Comparison of ENCODE assay signal across 12 cellular contexts in genomic region chr1:30912913-30913652, GRCh38. TPM values are rescaled to one million over a fixed set of nuclear protein-coding genes. Genes with fewer than 3 reads are reported as not detected.
DNase-seq lines count a peak whose midpoint lies in the region; ATAC-seq and TF ChIP-seq lines count a peak whose summit lies in the region.
"Had no signal": no experiment of that assay in that cellular context is flagged by ENCODE, and none has a peak within 500 bp of the region (broad histone marks: within the 10 kb centered on the region; RNA-seq: fewer than 3 reads in every experiment).

No MANE protein-coding gene starts in this region.

- peak; percentile 55 for DNase-seq in GF-D8 (lab: John Stamatoyannopoulos, UW)
- DNase-seq in SKM-1 (lab: John Stamatoyannopoulos, UW; ENCODE audit: unreplicated experiment): peak; percentile 38
- DNase-seq in left ventricle myocardium superior: peak; percentile 57
- peak; percentile 76 for DNase-seq in sciatic nerve (ENCODE audit: low spot score)
- no peak for DNase-seq in NCI-H1105 (lab: John Stamatoyannopoulos, UW)
- DNase-seq in WERI-Rb-1: no peak
- DNase-seq in activated CD8-positive, alpha-beta memory T cell treated with anti-CD3 and anti-CD28 coated beads for 24 hours: no peak
- DNase-seq: activated CD8-positive, alpha-beta memory T cell treated with anti-CD3 and anti-CD28 coated beads, Interleukin-2, amount 10 ng/mL, durations not matched to agents 7 days and 5 days; Caco-2; NCI-H1105 treated with DMSO at 0.1 percent for 48 hours had no signal

- TF ChIP-seq CTCF in WERI-Rb-1 (IDR thresholded peaks at IDR 0.05; ENCODE audit: low read depth, low read length): no peak

- H3K27me3 ChIP-seq in WERI-Rb-1 (ENCODE audit: insufficient read depth, low read depth, severe bottlenecking): no peaks in the 10 kb centered on the region
- H3K27me3 ChIP-seq: upper lobe of left lung had no signal

- no peaks in the 10 kb centered on the region for H3K9me3 ChIP-seq in WERI-Rb-1 (ENCODE audit: severe bottlenecking)
- H3K9me3 ChIP-seq: Caco-2, upper lobe of left lung had no signal

- no peak overlapping the region for H3K4me3 ChIP-seq in WERI-Rb-1 (ENCODE audit: low read depth, low read length)
- H3K4me3 ChIP-seq: upper lobe of left lung had no signal

- ATAC-seq in left ventricle myocardium superior (peak; percentile 39), sciatic nerve (peak; percentile 44), HG03039 (IDR thresholded peaks at IDR 0.05; ENCODE audit: unreplicated experiment) (no peak)
- ATAC-seq: activated CD8-positive, alpha-beta memory T cell treated with anti-CD3 and anti-CD28 coated beads, Interleukin-2, amount 10 ng/mL, durations not matched to agents 7 days and 5 days had no signal

- H3K36me3 ChIP-seq in WERI-Rb-1: no peaks in the 10 kb centered on the region
- H3K36me3 ChIP-seq: upper lobe of left lung had no signal

- no peak overlapping the region for H3K27ac ChIP-seq in WERI-Rb-1

- intact Hi-C loops in left ventricle myocardium superior (cut with micrococcal nuclease): loop anchor here (5.0 kb wide), 2 partner anchors 111 to 131 kb away; no protein-coding TSS in a partner anchor
- intact Hi-C loops in sciatic nerve (cut with DNase I): loop anchor here (5.0 kb wide), 2 partner anchors 131 to 191 kb away; partner anchors contain the start of gene MATN1

RNA-seq across cellular contexts. Expression of gene SDC3, which starts 4.5 kb away (rescaled TPM):
- total RNA-seq in left ventricle myocardium superior: 19.6 TPM
- total RNA-seq in sciatic nerve: 84.9 TPM
- total RNA-seq: activated CD8-positive, alpha-beta memory T cell treated with anti-CD3 and anti-CD28 coated beads, Interleukin-2, amount 10 ng/mL, durations not matched to agents 7 days and 5 days had no signal

Comparison
In these comparisons a context has a peak if more than half of its experiments do, and no peak if none do; other contexts are left out.
1. DNase-seq: peak in GF-D8 (single experiment), SKM-1 (single experiment), left ventricle myocardium superior (single experiment) and sciatic nerve (single experiment); none in NCI-H1105 (single experiment), WERI-Rb-1 (single experiment) and activated CD8-positive, alpha-beta memory T cell treated with anti-CD3 and anti-CD28 coated beads for 24 hours (single experiment).